Comparison of ENCODE assay signal across 1 cellular context in the genomic region with DNA sequence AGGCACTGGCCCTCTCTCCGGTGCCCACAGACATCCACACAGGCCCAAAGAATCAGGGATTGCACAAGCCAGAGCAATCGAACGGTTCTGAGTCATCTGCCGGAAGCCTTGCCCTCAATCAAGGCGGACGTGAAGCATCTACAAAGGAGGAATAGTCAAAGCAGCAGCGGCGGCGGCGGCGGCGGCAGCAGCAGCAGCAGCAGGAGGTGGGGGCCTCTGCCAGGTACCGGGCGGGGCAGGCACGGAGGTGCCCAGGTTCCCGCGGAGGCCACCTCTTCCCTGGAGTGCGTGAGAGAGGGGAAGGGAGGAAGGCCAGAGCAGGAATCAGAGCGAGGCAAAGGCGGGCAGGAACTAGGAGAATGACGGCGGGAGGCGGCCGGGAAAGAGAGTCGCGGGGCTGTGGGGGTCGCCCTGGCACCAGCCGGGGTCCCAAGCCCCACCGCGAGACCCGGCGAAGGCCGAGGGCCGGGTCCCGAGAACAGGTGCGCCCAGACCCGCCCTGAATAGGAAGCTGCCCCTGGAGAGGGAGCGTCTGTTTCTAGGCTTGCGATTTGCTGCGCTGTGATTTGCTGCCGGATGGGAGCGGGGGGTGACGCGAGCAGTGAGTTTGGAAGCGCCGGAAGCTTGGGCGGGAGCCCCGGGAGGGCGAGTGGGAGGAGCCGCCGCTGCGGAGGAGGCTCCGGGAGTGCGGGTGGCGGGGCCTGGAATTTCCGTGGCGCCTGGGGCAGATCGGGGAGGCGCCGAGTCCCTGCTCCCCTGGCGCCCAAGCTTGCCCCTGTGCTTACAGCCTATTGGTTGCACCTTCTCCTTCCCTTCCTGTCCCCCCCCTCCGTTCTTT.
TF ChIP-seq lines count a peak whose summit lies in the region.

A gene with protein sequence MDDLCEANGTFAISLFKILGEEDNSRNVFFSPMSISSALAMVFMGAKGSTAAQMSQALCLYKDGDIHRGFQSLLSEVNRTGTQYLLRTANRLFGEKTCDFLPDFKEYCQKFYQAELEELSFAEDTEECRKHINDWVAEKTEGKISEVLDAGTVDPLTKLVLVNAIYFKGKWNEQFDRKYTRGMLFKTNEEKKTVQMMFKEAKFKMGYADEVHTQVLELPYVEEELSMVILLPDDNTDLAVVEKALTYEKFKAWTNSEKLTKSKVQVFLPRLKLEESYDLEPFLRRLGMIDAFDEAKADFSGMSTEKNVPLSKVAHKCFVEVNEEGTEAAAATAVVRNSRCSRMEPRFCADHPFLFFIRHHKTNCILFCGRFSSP (plus strand): TSS at position 117 of the 838 bp plus-strand sequence. CDS start 8,228 bp downstream, outside the sequence.

TF ChIP-seq in GM12878, 131 proteins besides CTCF, POLR2A, EP300 and RAD21 (continued from another document):
- peak; percentile 16 for TF ChIP-seq SIX5 (IDR thresholded peaks at IDR 0.05; ENCODE audit: low read depth, low read length, severe bottlenecking)
- TF ChIP-seq, protein P1, sequence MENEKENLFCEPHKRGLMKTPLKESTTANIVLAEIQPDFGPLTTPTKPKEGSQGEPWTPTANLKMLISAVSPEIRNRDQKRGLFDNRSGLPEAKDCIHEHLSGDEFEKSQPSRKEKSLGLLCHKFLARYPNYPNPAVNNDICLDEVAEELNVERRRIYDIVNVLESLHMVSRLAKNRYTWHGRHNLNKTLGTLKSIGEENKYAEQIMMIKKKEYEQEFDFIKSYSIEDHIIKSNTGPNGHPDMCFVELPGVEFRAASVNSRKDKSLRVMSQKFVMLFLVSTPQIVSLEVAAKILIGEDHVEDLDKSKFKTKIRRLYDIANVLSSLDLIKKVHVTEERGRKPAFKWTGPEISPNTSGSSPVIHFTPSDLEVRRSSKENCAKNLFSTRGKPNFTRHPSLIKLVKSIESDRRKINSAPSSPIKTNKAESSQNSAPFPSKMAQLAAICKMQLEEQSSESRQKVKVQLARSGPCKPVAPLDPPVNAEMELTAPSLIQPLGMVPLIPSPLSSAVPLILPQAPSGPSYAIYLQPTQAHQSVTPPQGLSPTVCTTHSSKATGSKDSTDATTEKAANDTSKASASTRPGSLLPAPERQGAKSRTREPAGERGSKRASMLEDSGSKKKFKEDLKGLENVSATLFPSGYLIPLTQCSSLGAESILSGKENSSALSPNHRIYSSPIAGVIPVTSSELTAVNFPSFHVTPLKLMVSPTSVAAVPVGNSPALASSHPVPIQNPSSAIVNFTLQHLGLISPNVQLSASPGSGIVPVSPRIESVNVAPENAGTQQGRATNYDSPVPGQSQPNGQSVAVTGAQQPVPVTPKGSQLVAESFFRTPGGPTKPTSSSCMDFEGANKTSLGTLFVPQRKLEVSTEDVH (IDR thresholded peaks at IDR 0.05; ENCODE audit: low read depth, partially characterized antibody) = no peak
- peak in 1 of 2 experiments; percentile 70; a peak in 1 of 4 replicates for TF ChIP-seq CEBPB (IDR thresholded peaks at IDR 0.05; ENCODE audit: borderline replicate concordance in 1 of 2, low read depth in 2 of 2, low read length in 2 of 2)
- TF ChIP-seq NRF1 (conservative IDR thresholded peaks at IDR 0.05; ENCODE audit: low read depth, low read length) = no peak
- TF ChIP-seq CHD2 (IDR thresholded peaks at IDR 0.05; ENCODE audit: borderline replicate concordance, low read depth, low read length) = no peak
- TF ChIP-seq HDAC6 (IDR thresholded peaks at IDR 0.05; ENCODE audit: unreplicated experiment) = no peak
- peak; percentile 31 for TF ChIP-seq RUNX3 (IDR thresholded peaks at IDR 0.05; ENCODE audit: low read length)
- TF ChIP-seq NR2C2 (IDR thresholded peaks at IDR 0.05; ENCODE audit: borderline replicate concordance, control insufficient read depth, insufficient read length, low read depth) = no peak
- no peak for TF ChIP-seq SP1 (IDR thresholded peaks at IDR 0.05; ENCODE audit: low read depth, low read length)
- no peak; the same call in 1 of the 2 replicates for TF ChIP-seq TAF1 (IDR thresholded peaks at IDR 0.05; ENCODE audit: borderline replicate concordance, low read depth, low read length)
- no peak for TF ChIP-seq SUZ12 (IDR thresholded peaks at IDR 0.05; ENCODE audit: unreplicated experiment)
- TF ChIP-seq ATF7 (IDR thresholded peaks at IDR 0.05; ENCODE audit: low read depth) = no peak
- TF ChIP-seq SREBF1 (IDR thresholded peaks at IDR 0.05; ENCODE audit: low read length) = no peak
- TF ChIP-seq, protein P2, sequence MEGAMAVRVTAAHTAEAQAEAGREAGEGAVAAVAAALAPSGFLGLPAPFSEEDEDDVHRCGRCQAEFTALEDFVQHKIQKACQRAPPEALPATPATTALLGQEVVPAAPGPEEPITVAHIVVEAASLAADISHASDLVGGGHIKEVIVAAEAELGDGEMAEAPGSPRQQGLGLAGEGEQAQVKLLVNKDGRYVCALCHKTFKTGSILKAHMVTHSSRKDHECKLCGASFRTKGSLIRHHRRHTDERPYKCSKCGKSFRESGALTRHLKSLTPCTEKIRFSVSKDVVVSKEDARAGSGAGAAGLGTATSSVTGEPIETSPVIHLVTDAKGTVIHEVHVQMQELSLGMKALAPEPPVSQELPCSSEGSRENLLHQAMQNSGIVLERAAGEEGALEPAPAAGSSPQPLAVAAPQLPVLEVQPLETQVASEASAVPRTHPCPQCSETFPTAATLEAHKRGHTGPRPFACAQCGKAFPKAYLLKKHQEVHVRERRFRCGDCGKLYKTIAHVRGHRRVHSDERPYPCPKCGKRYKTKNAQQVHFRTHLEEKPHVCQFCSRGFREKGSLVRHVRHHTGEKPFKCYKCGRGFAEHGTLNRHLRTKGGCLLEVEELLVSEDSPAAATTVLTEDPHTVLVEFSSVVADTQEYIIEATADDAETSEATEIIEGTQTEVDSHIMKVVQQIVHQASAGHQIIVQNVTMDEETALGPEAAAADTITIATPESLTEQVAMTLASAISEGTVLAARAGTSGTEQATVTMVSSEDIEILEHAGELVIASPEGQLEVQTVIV (IDR thresholded peaks at IDR 0.05; ENCODE audit: borderline replicate concordance, partially characterized antibody) = no peak
- TF ChIP-seq, protein P3, sequence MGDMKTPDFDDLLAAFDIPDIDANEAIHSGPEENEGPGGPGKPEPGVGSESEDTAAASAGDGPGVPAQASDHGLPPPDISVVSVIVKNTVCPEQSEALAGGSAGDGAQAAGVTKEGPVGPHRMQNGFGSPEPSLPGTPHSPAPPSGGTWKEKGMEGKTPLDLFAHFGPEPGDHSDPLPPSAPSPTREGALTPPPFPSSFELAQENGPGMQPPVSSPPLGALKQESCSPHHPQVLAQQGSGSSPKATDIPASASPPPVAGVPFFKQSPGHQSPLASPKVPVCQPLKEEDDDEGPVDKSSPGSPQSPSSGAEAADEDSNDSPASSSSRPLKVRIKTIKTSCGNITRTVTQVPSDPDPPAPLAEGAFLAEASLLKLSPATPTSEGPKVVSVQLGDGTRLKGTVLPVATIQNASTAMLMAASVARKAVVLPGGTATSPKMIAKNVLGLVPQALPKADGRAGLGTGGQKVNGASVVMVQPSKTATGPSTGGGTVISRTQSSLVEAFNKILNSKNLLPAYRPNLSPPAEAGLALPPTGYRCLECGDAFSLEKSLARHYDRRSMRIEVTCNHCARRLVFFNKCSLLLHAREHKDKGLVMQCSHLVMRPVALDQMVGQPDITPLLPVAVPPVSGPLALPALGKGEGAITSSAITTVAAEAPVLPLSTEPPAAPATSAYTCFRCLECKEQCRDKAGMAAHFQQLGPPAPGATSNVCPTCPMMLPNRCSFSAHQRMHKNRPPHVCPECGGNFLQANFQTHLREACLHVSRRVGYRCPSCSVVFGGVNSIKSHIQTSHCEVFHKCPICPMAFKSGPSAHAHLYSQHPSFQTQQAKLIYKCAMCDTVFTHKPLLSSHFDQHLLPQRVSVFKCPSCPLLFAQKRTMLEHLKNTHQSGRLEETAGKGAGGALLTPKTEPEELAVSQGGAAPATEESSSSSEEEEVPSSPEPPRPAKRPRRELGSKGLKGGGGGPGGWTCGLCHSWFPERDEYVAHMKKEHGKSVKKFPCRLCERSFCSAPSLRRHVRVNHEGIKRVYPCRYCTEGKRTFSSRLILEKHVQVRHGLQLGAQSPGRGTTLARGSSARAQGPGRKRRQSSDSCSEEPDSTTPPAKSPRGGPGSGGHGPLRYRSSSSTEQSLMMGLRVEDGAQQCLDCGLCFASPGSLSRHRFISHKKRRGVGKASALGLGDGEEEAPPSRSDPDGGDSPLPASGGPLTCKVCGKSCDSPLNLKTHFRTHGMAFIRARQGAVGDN (IDR thresholded peaks at IDR 0.05) = no peak
- no peak for TF ChIP-seq RB1 (IDR thresholded peaks at IDR 0.05; ENCODE audit: borderline replicate concordance)
- TF ChIP-seq FOS (IDR thresholded peaks at IDR 0.05; ENCODE audit: borderline replicate concordance, extremely low read depth, insufficient read length) = no peak
- TF ChIP-seq EGR1 (IDR thresholded peaks at IDR 0.05; ENCODE audit: borderline replicate concordance in 1 of 2, low read depth in 2 of 2, low read length in 2 of 2) = peak in 1 of 2 experiments; percentile 76; a peak in 1 of 3 replicates
- no peak for TF ChIP-seq WRNIP1 (IDR thresholded peaks at IDR 0.05; ENCODE audit: borderline replicate concordance, low read depth, low read length)
- TF ChIP-seq YY1 (IDR thresholded peaks at IDR 0.05; ENCODE audit: low read depth, low read length) = peak; percentile 31
- TF ChIP-seq IKZF2 (IDR thresholded peaks at IDR 0.05) = peak; percentile 61 to 63; a peak in 2 of 4 replicates
- 0 out of 2 replicates have a peak, but pooled peaks have one; percentile 1 for TF ChIP-seq FOXM1 (IDR thresholded peaks at IDR 0.05; ENCODE audit: low read depth, low read length)
- peak; percentile 61; the same call in 1 of the 2 replicates for TF ChIP-seq SMAD5 (IDR thresholded peaks at IDR 0.05; ENCODE audit: low read depth)
- no peak for TF ChIP-seq MEF2B (IDR thresholded peaks at IDR 0.05; ENCODE audit: partially characterized antibody, poor library complexity, severe bottlenecking)
- no peak for TF ChIP-seq ZNF207 (IDR thresholded peaks at IDR 0.05; ENCODE audit: borderline replicate concordance)
- TF ChIP-seq, protein P4, sequence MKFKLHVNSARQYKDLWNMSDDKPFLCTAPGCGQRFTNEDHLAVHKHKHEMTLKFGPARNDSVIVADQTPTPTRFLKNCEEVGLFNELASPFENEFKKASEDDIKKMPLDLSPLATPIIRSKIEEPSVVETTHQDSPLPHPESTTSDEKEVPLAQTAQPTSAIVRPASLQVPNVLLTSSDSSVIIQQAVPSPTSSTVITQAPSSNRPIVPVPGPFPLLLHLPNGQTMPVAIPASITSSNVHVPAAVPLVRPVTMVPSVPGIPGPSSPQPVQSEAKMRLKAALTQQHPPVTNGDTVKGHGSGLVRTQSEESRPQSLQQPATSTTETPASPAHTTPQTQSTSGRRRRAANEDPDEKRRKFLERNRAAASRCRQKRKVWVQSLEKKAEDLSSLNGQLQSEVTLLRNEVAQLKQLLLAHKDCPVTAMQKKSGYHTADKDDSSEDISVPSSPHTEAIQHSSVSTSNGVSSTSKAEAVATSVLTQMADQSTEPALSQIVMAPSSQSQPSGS (IDR thresholded peaks at IDR 0.05; ENCODE audit: low read length) = no peak
- TF ChIP-seq CHD1 (IDR thresholded peaks at IDR 0.05; ENCODE audit: low read depth, low read length) = no peak
- no peak; the same call in 1 of the 2 replicates for TF ChIP-seq NFIC (IDR thresholded peaks at IDR 0.05; ENCODE audit: low read depth, low read length)
- TF ChIP-seq, protein P5, sequence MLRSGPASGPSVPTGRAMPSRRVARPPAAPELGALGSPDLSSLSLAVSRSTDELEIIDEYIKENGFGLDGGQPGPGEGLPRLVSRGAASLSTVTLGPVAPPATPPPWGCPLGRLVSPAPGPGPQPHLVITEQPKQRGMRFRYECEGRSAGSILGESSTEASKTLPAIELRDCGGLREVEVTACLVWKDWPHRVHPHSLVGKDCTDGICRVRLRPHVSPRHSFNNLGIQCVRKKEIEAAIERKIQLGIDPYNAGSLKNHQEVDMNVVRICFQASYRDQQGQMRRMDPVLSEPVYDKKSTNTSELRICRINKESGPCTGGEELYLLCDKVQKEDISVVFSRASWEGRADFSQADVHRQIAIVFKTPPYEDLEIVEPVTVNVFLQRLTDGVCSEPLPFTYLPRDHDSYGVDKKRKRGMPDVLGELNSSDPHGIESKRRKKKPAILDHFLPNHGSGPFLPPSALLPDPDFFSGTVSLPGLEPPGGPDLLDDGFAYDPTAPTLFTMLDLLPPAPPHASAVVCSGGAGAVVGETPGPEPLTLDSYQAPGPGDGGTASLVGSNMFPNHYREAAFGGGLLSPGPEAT (IDR thresholded peaks at IDR 0.05; ENCODE audit: low read depth) = peak; percentile 58
- TF ChIP-seq MTA3 (IDR thresholded peaks at IDR 0.05; ENCODE audit: borderline replicate concordance, low read length) = no peak; the same call in 1 of the 2 replicates
